Comparison of ENCODE assay signal across 2 cellular contexts in genomic region chr13:75042809-75043208, GRCh38.
TF ChIP-seq lines count a peak whose summit lies in the region.

No MANE protein-coding gene starts in this region.

TF ChIP-seq in HepG2, 621 proteins besides CTCF, POLR2A, EP300 and RAD21:
- peak; percentile 97 for TF ChIP-seq MAFF (IDR thresholded peaks at IDR 0.05; ENCODE audit: low read depth, low read length)
- TF ChIP-seq ZFP36L1 (CRISPR knock-in tag; IDR thresholded peaks at IDR 0.05) = no peak
- TF ChIP-seq, protein P1, sequence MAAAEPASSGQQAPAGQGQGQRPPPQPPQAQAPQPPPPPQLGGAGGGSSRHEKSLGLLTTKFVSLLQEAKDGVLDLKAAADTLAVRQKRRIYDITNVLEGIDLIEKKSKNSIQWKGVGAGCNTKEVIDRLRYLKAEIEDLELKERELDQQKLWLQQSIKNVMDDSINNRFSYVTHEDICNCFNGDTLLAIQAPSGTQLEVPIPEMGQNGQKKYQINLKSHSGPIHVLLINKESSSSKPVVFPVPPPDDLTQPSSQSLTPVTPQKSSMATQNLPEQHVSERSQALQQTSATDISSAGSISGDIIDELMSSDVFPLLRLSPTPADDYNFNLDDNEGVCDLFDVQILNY (CRISPR knock-in tag; conservative IDR thresholded peaks at IDR 0.05) = no peak
- no peak for TF ChIP-seq ELF1 (CRISPR knock-in tag; IDR thresholded peaks at IDR 0.05)
- peak; percentile 96 to 97 for TF ChIP-seq MAFK (conservative IDR thresholded peaks at IDR 0.05 in 1 of 2, IDR thresholded peaks at IDR 0.05 in 1 of 2; ENCODE audit: low read length in 2 of 2)
- TF ChIP-seq POLR2G (IDR thresholded peaks at IDR 0.05; ENCODE audit: low read depth, low read length) = no peak
- TF ChIP-seq IRF9 (CRISPR knock-in tag; IDR thresholded peaks at IDR 0.05; ENCODE audit: borderline replicate concordance) = no peak

TF ChIP-seq in H1, 55 proteins besides CTCF, POLR2A, EP300 and RAD21:
- TF ChIP-seq YY1 (IDR thresholded peaks at IDR 0.05; ENCODE audit: low read depth, low read length) = no peak
- peak; percentile 87 for TF ChIP-seq MAFK (IDR thresholded peaks at IDR 0.05; ENCODE audit: low read depth, low read length)
